In the genomic region with DNA sequence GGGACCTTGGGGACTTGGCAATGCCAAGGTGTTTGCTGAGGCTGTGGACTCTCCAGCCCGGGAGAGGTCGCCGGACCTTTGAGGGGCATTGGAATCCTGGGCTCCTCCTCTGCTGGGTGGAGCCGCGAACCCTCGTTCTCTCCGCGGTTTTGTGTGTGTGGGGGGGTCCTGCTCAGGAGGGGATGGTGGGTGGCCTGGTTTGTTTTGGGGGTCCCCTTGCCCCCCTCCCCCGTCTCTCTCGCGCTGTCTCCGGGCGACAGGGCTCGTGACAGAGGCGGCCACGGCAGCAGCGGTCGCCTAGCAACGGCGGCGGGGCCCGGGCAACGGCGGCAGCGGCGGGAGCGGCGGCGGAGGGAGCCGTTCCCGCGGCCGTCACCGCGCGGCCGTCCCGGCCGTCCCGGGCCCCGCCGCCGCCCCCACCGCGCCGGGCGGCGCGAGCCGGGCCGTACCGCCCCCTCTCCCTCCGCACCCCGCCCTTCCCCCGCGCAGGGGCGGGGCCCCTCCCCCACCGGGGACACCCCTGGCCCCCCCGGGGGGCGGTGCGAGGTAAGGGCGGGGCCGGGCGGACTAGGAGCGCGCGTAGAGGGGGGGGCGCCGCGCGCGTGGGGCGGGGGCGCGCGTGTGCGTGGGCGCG, we compare ENCODE assay signal across 1 cellular context.
TF ChIP-seq lines count a peak whose summit lies in the region.

No MANE protein-coding gene starts in this region.

TF ChIP-seq in GM12878, 131 proteins besides CTCF, POLR2A, EP300 and RAD21:
- peak; percentile 23; the same call in 1 of the 2 replicates for TF ChIP-seq DPF2 (IDR thresholded peaks at IDR 0.05)
- peak; percentile 62 for TF ChIP-seq MXI1 (IDR thresholded peaks at IDR 0.05; ENCODE audit: low read depth, low read length)
- TF ChIP-seq, protein P1, sequence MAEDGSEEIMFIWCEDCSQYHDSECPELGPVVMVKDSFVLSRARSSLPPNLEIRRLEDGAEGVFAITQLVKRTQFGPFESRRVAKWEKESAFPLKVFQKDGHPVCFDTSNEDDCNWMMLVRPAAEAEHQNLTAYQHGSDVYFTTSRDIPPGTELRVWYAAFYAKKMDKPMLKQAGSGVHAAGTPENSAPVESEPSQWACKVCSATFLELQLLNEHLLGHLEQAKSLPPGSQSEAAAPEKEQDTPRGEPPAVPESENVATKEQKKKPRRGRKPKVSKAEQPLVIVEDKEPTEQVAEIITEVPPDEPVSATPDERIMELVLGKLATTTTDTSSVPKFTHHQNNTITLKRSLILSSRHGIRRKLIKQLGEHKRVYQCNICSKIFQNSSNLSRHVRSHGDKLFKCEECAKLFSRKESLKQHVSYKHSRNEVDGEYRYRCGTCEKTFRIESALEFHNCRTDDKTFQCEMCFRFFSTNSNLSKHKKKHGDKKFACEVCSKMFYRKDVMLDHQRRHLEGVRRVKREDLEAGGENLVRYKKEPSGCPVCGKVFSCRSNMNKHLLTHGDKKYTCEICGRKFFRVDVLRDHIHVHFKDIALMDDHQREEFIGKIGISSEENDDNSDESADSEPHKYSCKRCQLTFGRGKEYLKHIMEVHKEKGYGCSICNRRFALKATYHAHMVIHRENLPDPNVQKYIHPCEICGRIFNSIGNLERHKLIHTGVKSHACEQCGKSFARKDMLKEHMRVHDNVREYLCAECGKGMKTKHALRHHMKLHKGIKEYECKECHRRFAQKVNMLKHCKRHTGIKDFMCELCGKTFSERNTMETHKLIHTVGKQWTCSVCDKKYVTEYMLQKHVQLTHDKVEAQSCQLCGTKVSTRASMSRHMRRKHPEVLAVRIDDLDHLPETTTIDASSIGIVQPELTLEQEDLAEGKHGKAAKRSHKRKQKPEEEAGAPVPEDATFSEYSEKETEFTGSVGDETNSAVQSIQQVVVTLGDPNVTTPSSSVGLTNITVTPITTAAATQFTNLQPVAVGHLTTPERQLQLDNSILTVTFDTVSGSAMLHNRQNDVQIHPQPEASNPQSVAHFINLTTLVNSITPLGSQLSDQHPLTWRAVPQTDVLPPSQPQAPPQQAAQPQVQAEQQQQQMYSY (CRISPR knock-in tag; IDR thresholded peaks at IDR 0.05): no peak
- TF ChIP-seq RBBP5 (conservative IDR thresholded peaks at IDR 0.05): no peak
- TF ChIP-seq CREM (IDR thresholded peaks at IDR 0.05; ENCODE audit: low read depth): no peak
- TF ChIP-seq CREB1 (IDR thresholded peaks at IDR 0.05; ENCODE audit: low read depth): 0 out of 2 replicates have a peak, but pooled peaks have one; percentile 2
- TF ChIP-seq, protein P2, sequence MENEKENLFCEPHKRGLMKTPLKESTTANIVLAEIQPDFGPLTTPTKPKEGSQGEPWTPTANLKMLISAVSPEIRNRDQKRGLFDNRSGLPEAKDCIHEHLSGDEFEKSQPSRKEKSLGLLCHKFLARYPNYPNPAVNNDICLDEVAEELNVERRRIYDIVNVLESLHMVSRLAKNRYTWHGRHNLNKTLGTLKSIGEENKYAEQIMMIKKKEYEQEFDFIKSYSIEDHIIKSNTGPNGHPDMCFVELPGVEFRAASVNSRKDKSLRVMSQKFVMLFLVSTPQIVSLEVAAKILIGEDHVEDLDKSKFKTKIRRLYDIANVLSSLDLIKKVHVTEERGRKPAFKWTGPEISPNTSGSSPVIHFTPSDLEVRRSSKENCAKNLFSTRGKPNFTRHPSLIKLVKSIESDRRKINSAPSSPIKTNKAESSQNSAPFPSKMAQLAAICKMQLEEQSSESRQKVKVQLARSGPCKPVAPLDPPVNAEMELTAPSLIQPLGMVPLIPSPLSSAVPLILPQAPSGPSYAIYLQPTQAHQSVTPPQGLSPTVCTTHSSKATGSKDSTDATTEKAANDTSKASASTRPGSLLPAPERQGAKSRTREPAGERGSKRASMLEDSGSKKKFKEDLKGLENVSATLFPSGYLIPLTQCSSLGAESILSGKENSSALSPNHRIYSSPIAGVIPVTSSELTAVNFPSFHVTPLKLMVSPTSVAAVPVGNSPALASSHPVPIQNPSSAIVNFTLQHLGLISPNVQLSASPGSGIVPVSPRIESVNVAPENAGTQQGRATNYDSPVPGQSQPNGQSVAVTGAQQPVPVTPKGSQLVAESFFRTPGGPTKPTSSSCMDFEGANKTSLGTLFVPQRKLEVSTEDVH (IDR thresholded peaks at IDR 0.05; ENCODE audit: low read depth, partially characterized antibody): no peak
- 0 out of 2 replicates have a peak, but pooled peaks have one; percentile 43 for TF ChIP-seq LARP7 (IDR thresholded peaks at IDR 0.05)
- TF ChIP-seq, protein P3, sequence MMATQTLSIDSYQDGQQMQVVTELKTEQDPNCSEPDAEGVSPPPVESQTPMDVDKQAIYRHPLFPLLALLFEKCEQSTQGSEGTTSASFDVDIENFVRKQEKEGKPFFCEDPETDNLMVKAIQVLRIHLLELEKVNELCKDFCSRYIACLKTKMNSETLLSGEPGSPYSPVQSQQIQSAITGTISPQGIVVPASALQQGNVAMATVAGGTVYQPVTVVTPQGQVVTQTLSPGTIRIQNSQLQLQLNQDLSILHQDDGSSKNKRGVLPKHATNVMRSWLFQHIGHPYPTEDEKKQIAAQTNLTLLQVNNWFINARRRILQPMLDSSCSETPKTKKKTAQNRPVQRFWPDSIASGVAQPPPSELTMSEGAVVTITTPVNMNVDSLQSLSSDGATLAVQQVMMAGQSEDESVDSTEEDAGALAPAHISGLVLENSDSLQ (IDR thresholded peaks at IDR 0.05): no peak
- no peak for TF ChIP-seq ZSCAN29 (IDR thresholded peaks at IDR 0.05)
- TF ChIP-seq TAF1 (IDR thresholded peaks at IDR 0.05; ENCODE audit: borderline replicate concordance, low read depth, low read length): no peak
- TF ChIP-seq CHD2 (IDR thresholded peaks at IDR 0.05; ENCODE audit: borderline replicate concordance, low read depth, low read length): 0 out of 2 replicates have a peak, but pooled peaks have one; percentile 34
- no peak for TF ChIP-seq NFYA (IDR thresholded peaks at IDR 0.05; ENCODE audit: borderline replicate concordance, low read depth, low read length)
- no peak for TF ChIP-seq CBX5 (IDR thresholded peaks at IDR 0.05; ENCODE audit: low read depth)
- no peak for TF ChIP-seq NBN (IDR thresholded peaks at IDR 0.05)
- peak; percentile 51 to 86; a peak in 3 of 4 replicates for TF ChIP-seq BHLHE40 (IDR thresholded peaks at IDR 0.05; ENCODE audit: borderline replicate concordance in 1 of 2, low read depth in 2 of 2, low read length in 1 of 2)
- TF ChIP-seq MEF2B (IDR thresholded peaks at IDR 0.05; ENCODE audit: partially characterized antibody, poor library complexity, severe bottlenecking): no peak
- no peak for TF ChIP-seq HDAC6 (IDR thresholded peaks at IDR 0.05; ENCODE audit: unreplicated experiment)
- TF ChIP-seq NFIC (IDR thresholded peaks at IDR 0.05; ENCODE audit: low read depth, low read length): no peak
- peak in 1 of 2 experiments; percentile 70; a peak in 2 of 3 replicates for TF ChIP-seq EGR1 (IDR thresholded peaks at IDR 0.05; ENCODE audit: borderline replicate concordance in 1 of 2, low read depth in 2 of 2, low read length in 2 of 2)
- TF ChIP-seq, protein P4, sequence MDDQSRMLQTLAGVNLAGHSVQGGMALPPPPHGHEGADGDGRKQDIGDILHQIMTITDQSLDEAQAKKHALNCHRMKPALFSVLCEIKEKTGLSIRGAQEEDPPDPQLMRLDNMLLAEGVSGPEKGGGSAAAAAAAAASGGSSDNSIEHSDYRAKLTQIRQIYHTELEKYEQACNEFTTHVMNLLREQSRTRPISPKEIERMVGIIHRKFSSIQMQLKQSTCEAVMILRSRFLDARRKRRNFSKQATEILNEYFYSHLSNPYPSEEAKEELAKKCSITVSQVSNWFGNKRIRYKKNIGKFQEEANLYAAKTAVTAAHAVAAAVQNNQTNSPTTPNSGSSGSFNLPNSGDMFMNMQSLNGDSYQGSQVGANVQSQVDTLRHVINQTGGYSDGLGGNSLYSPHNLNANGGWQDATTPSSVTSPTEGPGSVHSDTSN (IDR thresholded peaks at IDR 0.05; ENCODE audit: insufficient replicate concordance, low read depth, low read length): no peak
- TF ChIP-seq, protein P5, sequence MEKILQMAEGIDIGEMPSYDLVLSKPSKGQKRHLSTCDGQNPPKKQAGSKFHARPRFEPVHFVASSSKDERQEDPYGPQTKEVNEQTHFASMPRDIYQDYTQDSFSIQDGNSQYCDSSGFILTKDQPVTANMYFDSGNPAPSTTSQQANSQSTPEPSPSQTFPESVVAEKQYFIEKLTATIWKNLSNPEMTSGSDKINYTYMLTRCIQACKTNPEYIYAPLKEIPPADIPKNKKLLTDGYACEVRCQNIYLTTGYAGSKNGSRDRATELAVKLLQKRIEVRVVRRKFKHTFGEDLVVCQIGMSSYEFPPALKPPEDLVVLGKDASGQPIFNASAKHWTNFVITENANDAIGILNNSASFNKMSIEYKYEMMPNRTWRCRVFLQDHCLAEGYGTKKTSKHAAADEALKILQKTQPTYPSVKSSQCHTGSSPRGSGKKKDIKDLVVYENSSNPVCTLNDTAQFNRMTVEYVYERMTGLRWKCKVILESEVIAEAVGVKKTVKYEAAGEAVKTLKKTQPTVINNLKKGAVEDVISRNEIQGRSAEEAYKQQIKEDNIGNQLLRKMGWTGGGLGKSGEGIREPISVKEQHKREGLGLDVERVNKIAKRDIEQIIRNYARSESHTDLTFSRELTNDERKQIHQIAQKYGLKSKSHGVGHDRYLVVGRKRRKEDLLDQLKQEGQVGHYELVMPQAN (conservative IDR thresholded peaks at IDR 0.05): peak; percentile 81; the same call in 1 of the 2 replicates
- no peak for TF ChIP-seq RCOR1 (conservative IDR thresholded peaks at IDR 0.05; ENCODE audit: low read depth, low read length)
- TF ChIP-seq, protein P6, sequence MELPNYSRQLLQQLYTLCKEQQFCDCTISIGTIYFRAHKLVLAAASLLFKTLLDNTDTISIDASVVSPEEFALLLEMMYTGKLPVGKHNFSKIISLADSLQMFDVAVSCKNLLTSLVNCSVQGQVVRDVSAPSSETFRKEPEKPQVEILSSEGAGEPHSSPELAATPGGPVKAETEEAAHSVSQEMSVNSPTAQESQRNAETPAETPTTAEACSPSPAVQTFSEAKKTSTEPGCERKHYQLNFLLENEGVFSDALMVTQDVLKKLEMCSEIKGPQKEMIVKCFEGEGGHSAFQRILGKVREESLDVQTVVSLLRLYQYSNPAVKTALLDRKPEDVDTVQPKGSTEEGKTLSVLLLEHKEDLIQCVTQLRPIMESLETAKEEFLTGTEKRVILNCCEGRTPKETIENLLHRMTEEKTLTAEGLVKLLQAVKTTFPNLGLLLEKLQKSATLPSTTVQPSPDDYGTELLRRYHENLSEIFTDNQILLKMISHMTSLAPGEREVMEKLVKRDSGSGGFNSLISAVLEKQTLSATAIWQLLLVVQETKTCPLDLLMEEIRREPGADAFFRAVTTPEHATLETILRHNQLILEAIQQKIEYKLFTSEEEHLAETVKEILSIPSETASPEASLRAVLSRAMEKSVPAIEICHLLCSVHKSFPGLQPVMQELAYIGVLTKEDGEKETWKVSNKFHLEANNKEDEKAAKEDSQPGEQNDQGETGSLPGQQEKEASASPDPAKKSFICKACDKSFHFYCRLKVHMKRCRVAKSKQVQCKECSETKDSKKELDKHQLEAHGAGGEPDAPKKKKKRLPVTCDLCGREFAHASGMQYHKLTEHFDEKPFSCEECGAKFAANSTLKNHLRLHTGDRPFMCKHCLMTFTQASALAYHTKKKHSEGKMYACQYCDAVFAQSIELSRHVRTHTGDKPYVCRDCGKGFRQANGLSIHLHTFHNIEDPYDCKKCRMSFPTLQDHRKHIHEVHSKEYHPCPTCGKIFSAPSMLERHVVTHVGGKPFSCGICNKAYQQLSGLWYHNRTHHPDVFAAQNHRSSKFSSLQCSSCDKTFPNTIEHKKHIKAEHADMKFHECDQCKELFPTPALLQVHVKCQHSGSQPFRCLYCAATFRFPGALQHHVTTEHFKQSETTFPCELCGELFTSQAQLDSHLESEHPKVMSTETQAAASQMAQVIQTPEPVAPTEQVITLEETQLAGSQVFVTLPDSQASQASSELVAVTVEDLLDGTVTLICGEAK (IDR thresholded peaks at IDR 0.05; ENCODE audit: borderline replicate concordance): peak; percentile 4; the same call in 1 of the 2 replicates
- TF ChIP-seq, protein P7, sequence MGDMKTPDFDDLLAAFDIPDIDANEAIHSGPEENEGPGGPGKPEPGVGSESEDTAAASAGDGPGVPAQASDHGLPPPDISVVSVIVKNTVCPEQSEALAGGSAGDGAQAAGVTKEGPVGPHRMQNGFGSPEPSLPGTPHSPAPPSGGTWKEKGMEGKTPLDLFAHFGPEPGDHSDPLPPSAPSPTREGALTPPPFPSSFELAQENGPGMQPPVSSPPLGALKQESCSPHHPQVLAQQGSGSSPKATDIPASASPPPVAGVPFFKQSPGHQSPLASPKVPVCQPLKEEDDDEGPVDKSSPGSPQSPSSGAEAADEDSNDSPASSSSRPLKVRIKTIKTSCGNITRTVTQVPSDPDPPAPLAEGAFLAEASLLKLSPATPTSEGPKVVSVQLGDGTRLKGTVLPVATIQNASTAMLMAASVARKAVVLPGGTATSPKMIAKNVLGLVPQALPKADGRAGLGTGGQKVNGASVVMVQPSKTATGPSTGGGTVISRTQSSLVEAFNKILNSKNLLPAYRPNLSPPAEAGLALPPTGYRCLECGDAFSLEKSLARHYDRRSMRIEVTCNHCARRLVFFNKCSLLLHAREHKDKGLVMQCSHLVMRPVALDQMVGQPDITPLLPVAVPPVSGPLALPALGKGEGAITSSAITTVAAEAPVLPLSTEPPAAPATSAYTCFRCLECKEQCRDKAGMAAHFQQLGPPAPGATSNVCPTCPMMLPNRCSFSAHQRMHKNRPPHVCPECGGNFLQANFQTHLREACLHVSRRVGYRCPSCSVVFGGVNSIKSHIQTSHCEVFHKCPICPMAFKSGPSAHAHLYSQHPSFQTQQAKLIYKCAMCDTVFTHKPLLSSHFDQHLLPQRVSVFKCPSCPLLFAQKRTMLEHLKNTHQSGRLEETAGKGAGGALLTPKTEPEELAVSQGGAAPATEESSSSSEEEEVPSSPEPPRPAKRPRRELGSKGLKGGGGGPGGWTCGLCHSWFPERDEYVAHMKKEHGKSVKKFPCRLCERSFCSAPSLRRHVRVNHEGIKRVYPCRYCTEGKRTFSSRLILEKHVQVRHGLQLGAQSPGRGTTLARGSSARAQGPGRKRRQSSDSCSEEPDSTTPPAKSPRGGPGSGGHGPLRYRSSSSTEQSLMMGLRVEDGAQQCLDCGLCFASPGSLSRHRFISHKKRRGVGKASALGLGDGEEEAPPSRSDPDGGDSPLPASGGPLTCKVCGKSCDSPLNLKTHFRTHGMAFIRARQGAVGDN (IDR thresholded peaks at IDR 0.05): no peak
- TF ChIP-seq BRCA1 (IDR thresholded peaks at IDR 0.05; ENCODE audit: low read depth, low read length): no peak
- TF ChIP-seq NR2F1 (conservative IDR thresholded peaks at IDR 0.05): 0 out of 2 replicates have a peak, but pooled peaks have one; percentile 15
- peak; percentile 77 for TF ChIP-seq BMI1 (IDR thresholded peaks at IDR 0.05; ENCODE audit: borderline replicate concordance)
- TF ChIP-seq HCFC1 (IDR thresholded peaks at IDR 0.05; ENCODE audit: low read length): no peak
- TF ChIP-seq CEBPB (IDR thresholded peaks at IDR 0.05; ENCODE audit: borderline replicate concordance in 1 of 2, low read depth in 2 of 2, low read length in 2 of 2): no peak
